14 cellular contexts compared by ENCODE assay signal in genomic region chr20:34040300-34041015, GRCh38. TPM values are rescaled to one million over a fixed set of nuclear protein-coding genes. Genes with fewer than 3 reads are reported as not detected.
A peak's percentile ranks its signal among the peaks of the same experiment; 100 is the strongest.
DNase-seq lines count a peak whose midpoint lies in the region; ATAC-seq lines count a peak whose summit lies in the region.
"Had no signal": no experiment of that assay in that cellular context is flagged by ENCODE, and none has a peak within 500 bp of the region (broad histone marks: within the 10 kb centered on the region; RNA-seq: fewer than 3 reads in every experiment).

No MANE protein-coding gene starts in this region.

- H3K27me3 Mint-ChIP-seq in stimulated activated memory B cell treated with anti-CD40 and anti-IgM and Interleukin-4, amounts not matched to agents 10 μg/mL and 1 μg/mL and 100 μg/mL, for 72 hours: no peaks in the 10 kb centered on the region

- peak overlapping the region; percentile 68 for H3K27ac ChIP-seq in right cardiac atrium (ENCODE audit: low read length)
- H3K27ac ChIP-seq: adrenal gland had no signal

- H3K27me3 ChIP-seq in right cardiac atrium (ENCODE audit: control insufficient read depth, insufficient read depth): no peaks in the 10 kb centered on the region
- H3K27me3 ChIP-seq: adrenal gland had no signal

- H3K4me1 ChIP-seq in right cardiac atrium (ENCODE audit: control insufficient read depth, insufficient read depth, low read length): peaks cover 34% of the 10 kb centered on the region

- peak overlapping the region; percentile 51 for H3K27ac Mint-ChIP-seq in stimulated activated memory B cell treated with anti-CD40 and anti-IgM and Interleukin-4, amounts not matched to agents 10 μg/mL and 1 μg/mL and 100 μg/mL, for 72 hours

- H3K4me3 ChIP-seq in right cardiac atrium (ENCODE audit: low read length): no peak overlapping the region
- H3K4me3 ChIP-seq: adrenal gland had no signal

- no peaks in the 10 kb centered on the region for H3K9me3 Mint-ChIP-seq in stimulated activated memory B cell treated with anti-CD40 and anti-IgM and Interleukin-4, amounts not matched to agents 10 μg/mL and 1 μg/mL and 100 μg/mL, for 72 hours
- H3K9me3 Mint-ChIP-seq: activated T-cell treated with anti-CD3 and anti-CD28 coated beads, Interleukin-2, amount 50 U/mL, for 4 hours had no signal

- H3K4me3 Mint-ChIP-seq in stimulated activated memory B cell treated with anti-CD40 and anti-IgM and Interleukin-4, amounts not matched to agents 10 μg/mL and 1 μg/mL and 100 μg/mL, for 72 hours: no peak overlapping the region
- H3K4me3 Mint-ChIP-seq: activated T-cell treated with anti-CD3 and anti-CD28 coated beads, Interleukin-2, amount 50 U/mL, for 4 hours had no signal

- H3K36me3 Mint-ChIP-seq in stimulated activated memory B cell treated with anti-CD40 and anti-IgM and Interleukin-4, amounts not matched to agents 10 μg/mL and 1 μg/mL and 100 μg/mL, for 72 hours: peaks cover 27% of the 10 kb centered on the region

- WGBS in right cardiac atrium: 42% methylated on average over 9 of the region's 9 CpGs

- H3K4me1 Mint-ChIP-seq in stimulated activated memory B cell treated with anti-CD40 and anti-IgM and Interleukin-4, amounts not matched to agents 10 μg/mL and 1 μg/mL and 100 μg/mL, for 72 hours: peaks cover 72% of the 10 kb centered on the region

- peak; percentile 68 to 74 for ATAC-seq in right cardiac atrium
- ATAC-seq in stimulated activated memory B cell treated with anti-CD40 and anti-IgM and Interleukin-4, amounts not matched to agents 10 μg/mL and 1 μg/mL and 100 μg/mL, for 72 hours: no peak
- ATAC-seq in GM19397 (IDR thresholded peaks at IDR 0.05; ENCODE audit: unreplicated experiment): no peak
- ATAC-seq: activated T-cell treated with anti-CD3 and anti-CD28 coated beads, Interleukin-2, amount 50 U/mL, for 4 hours had no signal

- H3K9me3 ChIP-seq in right cardiac atrium (ENCODE audit: control insufficient read depth, low read length): no peaks in the 10 kb centered on the region
- H3K9me3 ChIP-seq: adrenal gland had no signal

- peak; percentile 12 for DNase-seq in DMS53 (lab: John Stamatoyannopoulos, UW)
- no peak for DNase-seq in DMS53 treated with DMSO at 0.1 percent for 48 hours (lab: John Stamatoyannopoulos, UW; ENCODE audit: unreplicated experiment)
- DNase-seq in NCI-H510A treated with DMSO at 0.1 percent for 48 hours (lab: John Stamatoyannopoulos, UW): peak; percentile 58
- DNase-seq in right cardiac atrium: peak in 1 of 3 donors; percentile 50
- DNase-seq in retina: no peak
- no peak for DNase-seq in GDM1 (lab: John Stamatoyannopoulos, UW)
- DNase-seq: 8988T; activated T-cell treated with anti-CD3 and anti-CD28 coated beads, Interleukin-2, amount 50 U/mL, for 4 hours; adrenal gland; NCI-H2081; stimulated activated CD4-positive, alpha-beta T cell treated with anti-CD3 and anti-CD28 coated beads, Interleukin-15, amount 100 ng/mL, for 24 hours; T1000 had no signal

- intact Hi-C loops in right cardiac atrium (cut with DNase I): loop anchor here in 1 of 4 donors (5.0 kb wide), 1 partner anchor 48 kb away; the partner anchor contains the start of gene RALY

RNA-seq across cellular contexts. Expression of gene RALY, which starts 46.7 kb away (rescaled TPM):
- 100 to 1,000 TPM in 3 of 4 donors, 10 to 100 TPM in 1; 98.6 to 136 (median 110) TPM for total RNA-seq in right cardiac atrium
- polyA plus RNA-seq in right cardiac atrium: 137 TPM

Comparison
In these comparisons a context has a peak if more than half of its experiments do, and no peak if none do; other contexts are left out.
1. DNase-seq: peak in DMS53 (single experiment) and NCI-H510A treated with DMSO at 0.1 percent for 48 hours (single experiment); none in DMS53 treated with DMSO at 0.1 percent for 48 hours (single experiment), retina (single experiment) and GDM1 (single experiment).
2. ATAC-seq: peak in right cardiac atrium (2 of 2); none in stimulated activated memory B cell treated with anti-CD40 and anti-IgM and Interleukin-4, amounts not matched to agents 10 μg/mL and 1 μg/mL and 100 μg/mL, for 72 hours (single experiment) and GM19397 (single experiment).